In the genomic region with DNA sequence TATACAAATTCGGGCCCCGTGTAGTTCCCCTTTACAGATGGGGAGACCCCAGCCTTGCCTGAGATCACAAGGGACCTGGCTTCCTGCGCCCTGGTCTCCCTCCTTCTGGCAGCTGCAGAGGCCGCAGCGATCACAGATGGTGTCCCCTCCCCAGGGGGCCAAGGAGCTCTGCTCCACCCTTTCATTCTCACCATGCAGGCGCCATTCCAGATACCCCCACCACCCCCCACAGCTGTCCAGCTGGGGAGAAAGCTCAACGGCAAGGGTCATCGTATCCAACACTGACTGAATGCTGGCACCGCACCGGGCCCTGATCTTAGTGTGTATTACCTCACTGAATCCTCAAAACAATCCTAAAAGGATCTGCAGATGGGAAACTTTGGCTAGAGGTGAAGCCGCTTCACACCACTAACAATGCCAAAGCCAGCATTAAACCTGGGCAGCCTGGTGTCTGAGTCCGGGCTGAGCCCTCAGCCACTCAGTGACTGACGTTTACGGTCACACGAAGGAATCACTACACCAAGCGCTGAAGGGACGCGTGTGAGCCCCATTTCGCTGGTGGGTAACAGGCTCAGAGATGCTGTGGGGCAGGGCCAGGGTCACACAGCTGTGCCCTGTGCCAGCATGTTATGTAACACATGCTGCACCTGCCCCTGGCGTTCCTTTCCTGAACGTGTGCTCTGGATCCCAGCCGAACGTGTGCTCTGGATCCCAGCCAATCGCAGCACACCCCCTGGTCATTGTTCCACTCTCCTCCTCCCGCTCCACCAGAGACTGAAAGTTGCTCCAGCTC, we compare ENCODE assay signal across 10 cellular contexts. TPM values are rescaled to one million over a fixed set of nuclear protein-coding genes. Genes with fewer than 3 reads are reported as not detected.
DNase-seq lines count a peak whose midpoint lies in the region; ATAC-seq and TF ChIP-seq lines count a peak whose summit lies in the region.
"Had no signal": no experiment of that assay in that cellular context is flagged by ENCODE, and none has a peak within 500 bp of the region (broad histone marks: within the 10 kb centered on the region; RNA-seq: fewer than 3 reads in every experiment).

No MANE protein-coding gene starts in this region.

- H3K9ac ChIP-seq in stomach smooth muscle (ENCODE audit: low read length in 2 of 2), result no peak overlapping the region

- H3K4me3 ChIP-seq in fibroblast of the aortic adventitia (ENCODE audit: low read depth, low read length), result peak overlapping the region; percentile 46
- H3K4me3 ChIP-seq in stomach smooth muscle (ENCODE audit: low read length in 2 of 2), result peak overlapping the region; percentile 15 to 61

- no peaks in the 10 kb centered on the region for H3K9me3 ChIP-seq in stomach smooth muscle (ENCODE audit: control insufficient read depth in 2 of 2, low read length in 2 of 2)

- ATAC-seq in HG03196 (IDR thresholded peaks at IDR 0.05; ENCODE audit: unreplicated experiment), result no peak

- no peaks in the 10 kb centered on the region for H3K36me3 ChIP-seq in stomach smooth muscle (ENCODE audit: control insufficient read depth in 2 of 2, insufficient read depth in 2 of 2, low read length in 2 of 2)

- DNase-seq in NCI-H146 (lab: John Stamatoyannopoulos, UW) (peak; percentile 72), NCI-H146 treated with DMSO at 0.1 percent for 48 hours (lab: John Stamatoyannopoulos, UW; ENCODE audit: unreplicated experiment) (no peak), NCI-H524 treated with DMSO at 0.1 percent for 48 hours (lab: John Stamatoyannopoulos, UW) (peak; percentile 82), fibroblast of the aortic adventitia (ENCODE audit: low read depth) (peak; percentile 44), nucleus accumbens (lab: John Stamatoyannopoulos, UW) (no peak)
- DNase-seq in activated CD4-positive, alpha-beta T cell treated with anti-CD3 and anti-CD28 coated beads for 4 hours, result no peak
- DNase-seq: activated CD4-positive, alpha-beta T cell treated with anti-CD3 and anti-CD28 coated beads, Interleukin-2, amount 10 ng/mL, durations not matched to agents 24 days and 14 days; stimulated activated CD4-positive, alpha-beta T cell treated with anti-CD3 and anti-CD28 coated beads, Interleukin-1b, Interleukin-23, amount 100 ng/mL, for 48 hours had no signal

- peaks cover 0 to 2% of the 10 kb centered on the region in 2 donors for H3K27me3 ChIP-seq in stomach smooth muscle (ENCODE audit: control insufficient read depth in 1 of 2, insufficient read depth in 2 of 2, low read length in 2 of 2)

- no peak for TF ChIP-seq CTCF in fibroblast of the aortic adventitia (IDR thresholded peaks at IDR 0.05; ENCODE audit: insufficient read depth, low read length)

- no peak overlapping the region for H3K27ac ChIP-seq in stomach smooth muscle (ENCODE audit: low read length)

- H3K4me1 ChIP-seq in stomach smooth muscle (ENCODE audit: control insufficient read depth, insufficient read depth, low read length), result peaks cover 41% of the 10 kb centered on the region

RNA-seq across cellular contexts. Expression of gene IQSEC1, which starts 51.9 kb away (rescaled TPM):
- total RNA-seq in fibroblast of the aortic adventitia (ENCODE audit: low replicate concordance), result 15.9 and 16.0 TPM in 2 replicates

Comparison
In these comparisons a context has a peak if more than half of its experiments do, and no peak if none do; other contexts are left out.
1. DNase-seq: peak in NCI-H146 (single experiment), NCI-H524 treated with DMSO at 0.1 percent for 48 hours (single experiment) and fibroblast of the aortic adventitia (single experiment); none in NCI-H146 treated with DMSO at 0.1 percent for 48 hours (single experiment), nucleus accumbens (0 of 56) and activated CD4-positive, alpha-beta T cell treated with anti-CD3 and anti-CD28 coated beads for 4 hours (0 of 2).